In the genomic region with DNA sequence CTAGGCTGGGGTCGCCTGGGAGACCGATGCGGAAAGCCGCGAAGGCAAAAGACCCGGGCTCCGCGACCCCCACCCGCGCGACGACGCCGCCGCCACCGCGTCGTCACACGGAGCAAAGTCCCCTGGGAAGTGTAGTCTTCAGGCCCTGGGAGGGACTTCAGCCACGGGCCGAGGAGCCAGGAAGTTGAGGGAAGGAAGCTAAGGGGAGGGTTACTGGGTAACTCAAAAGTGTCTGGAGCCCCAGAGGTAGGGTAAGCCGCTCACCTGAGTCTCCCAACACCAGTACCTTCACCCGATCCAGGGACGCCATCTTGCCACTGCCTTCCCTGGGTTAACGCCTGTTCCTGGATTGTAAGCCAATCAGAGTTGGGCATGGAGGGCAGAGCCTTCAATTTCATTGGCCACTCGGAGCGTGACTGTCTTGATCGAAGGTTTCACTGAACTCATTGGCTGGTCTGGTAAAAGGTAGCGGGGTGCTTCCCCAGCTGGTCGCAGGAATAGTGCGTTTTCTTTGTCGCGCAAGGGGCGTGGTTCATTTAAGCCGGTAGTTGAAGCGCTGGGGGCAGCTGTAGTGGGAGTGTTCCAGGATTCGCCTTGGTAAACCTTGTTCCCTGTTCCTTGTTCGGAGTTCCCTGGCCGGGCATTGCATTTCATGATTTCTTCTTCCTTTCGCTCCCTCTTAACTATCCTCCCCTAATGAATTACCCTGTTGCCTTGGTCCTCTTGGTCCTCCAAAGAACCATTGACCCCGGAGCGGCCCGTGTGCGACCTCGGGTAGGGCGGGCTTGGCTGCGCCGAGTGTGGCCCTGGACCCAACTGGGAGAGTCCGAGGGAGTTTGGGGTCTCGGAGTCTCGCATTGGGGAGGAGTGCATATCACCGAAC, we compare ENCODE assay signal across 8 cellular contexts. TPM values are rescaled to one million over a fixed set of nuclear protein-coding genes. Genes with fewer than 3 reads are reported as not detected.
DNase-seq lines count a peak whose midpoint lies in the region; ATAC-seq and TF ChIP-seq lines count a peak whose summit lies in the region.

A gene (plus strand): TSS at position 547 of the 883 bp plus-strand sequence. CDS start 7,809 bp downstream, outside the sequence.
A gene with protein sequence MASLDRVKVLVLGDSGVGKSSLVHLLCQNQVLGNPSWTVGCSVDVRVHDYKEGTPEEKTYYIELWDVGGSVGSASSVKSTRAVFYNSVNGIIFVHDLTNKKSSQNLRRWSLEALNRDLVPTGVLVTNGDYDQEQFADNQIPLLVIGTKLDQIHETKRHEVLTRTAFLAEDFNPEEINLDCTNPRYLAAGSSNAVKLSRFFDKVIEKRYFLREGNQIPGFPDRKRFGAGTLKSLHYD (minus strand): TSS at position 319 of the 883 bp plus-strand sequence. CDS start 9 bp downstream, at position 310.

- H3K4me1 ChIP-seq in Panc1 (ENCODE audit: control insufficient read depth, insufficient read depth, low read length) (peaks cover 15% of the 10 kb centered on the region), esophagus (ENCODE audit: control insufficient read depth in 2 of 2, insufficient read depth in 2 of 2, low read length in 1 of 2) (peaks cover 3 to 5% of the 10 kb centered on the region in 2 donors), mucosa of stomach (ENCODE audit: control insufficient read depth, insufficient read depth, low read length) (peaks cover 11% of the 10 kb centered on the region)

- H3K9me3 ChIP-seq in Panc1 (ENCODE audit: control insufficient read depth, insufficient read depth, low read depth, low read length) (no peaks in the 10 kb centered on the region), esophagus (ENCODE audit: control insufficient read depth in 2 of 2, insufficient read depth in 1 of 2, low read depth in 1 of 2, low read length in 1 of 2) (no peaks in the 10 kb centered on the region), mucosa of stomach (ENCODE audit: control insufficient read depth, low read length) (no peaks in the 10 kb centered on the region)

- H3K27ac ChIP-seq in Panc1 (ENCODE audit: low read length) (peak within 1 kb of the TSS; percentile 99), esophagus (ENCODE audit: low read depth in 2 of 2, low read length in 1 of 2) (peak within 1 kb of the TSS; percentile 97 to 100)

- H3K4me3 ChIP-seq in Panc1 (ENCODE audit: low read depth in 2 of 2, low read length in 2 of 2) (peak within 1 kb of the TSS; percentile 91 to 98), esophagus (ENCODE audit: low read depth in 1 of 2, low read length in 2 of 2) (peak within 1 kb of the TSS; percentile 89 to 100), mucosa of stomach (ENCODE audit: low read length) (peak within 1 kb of the TSS; percentile 86)

- CTCF ChIA-PET in Panc1 (lab: Charles Lee), result no interaction called here

- 0% methylated on average over 52 of the region's 52 CpGs for WGBS in esophagus, 2 donors

- H3K27me3 ChIP-seq in Panc1 (ENCODE audit: control insufficient read depth, insufficient read depth, low read length) (no peaks in the 10 kb centered on the region), esophagus (ENCODE audit: control insufficient read depth in 1 of 2, insufficient read depth in 2 of 2, low read length in 2 of 2) (no peaks in the 10 kb centered on the region), mucosa of stomach (ENCODE audit: control insufficient read depth, insufficient read depth, low read length) (no peaks in the 10 kb centered on the region)

- in situ Hi-C loops in Panc1 (cut with HindIII; ENCODE audit: low pct_unique_long_range_greater_than_20kb, low sequenced_read_pairs), result no loop called here

- intact Hi-C loops in Panc1 (cut with micrococcal nuclease; ENCODE audit: unreplicated experiment), result no loop called here

- peak within 1 kb of the TSS; percentile 97 for H3K4me3 Mint-ChIP-seq in activated T-cell treated with anti-CD3 and anti-CD28 coated beads, Interleukin-2, amount 50 U/mL, for 4 hours

- H3K36me3 ChIP-seq in Panc1 (ENCODE audit: control insufficient read depth, insufficient read depth, low read length), result no peaks in the 10 kb centered on the region; the same call in 1 of the 2 replicates
- no peaks in the 10 kb centered on the region for H3K36me3 ChIP-seq in esophagus (ENCODE audit: control insufficient read depth in 2 of 2, insufficient read depth in 2 of 2, low read length in 1 of 2)
- H3K36me3 ChIP-seq in mucosa of stomach (ENCODE audit: control insufficient read depth, insufficient read depth, low read length), result no peaks in the 10 kb centered on the region

- no peak for TF ChIP-seq CTCF in Panc1 (IDR thresholded peaks at IDR 0.05)

- POLR2A ChIA-PET in Panc1 (lab: Charles Lee), result interaction anchor here (0.6 to 1.6 kb wide), 3 partner anchors 147 to 1643 kb away, joined by 3 to 7 read pairs (median 4); a partner anchor contains a TSS

- peak; percentile 98 for DNase-seq in DMS53 (lab: John Stamatoyannopoulos, UW)
- peak; percentile 92 for DNase-seq in KG1 (lab: John Stamatoyannopoulos, UW)
- peak; percentile 99 for DNase-seq in Panc1 (ENCODE audit: low read depth, low spot score)
- peak; percentile 94 for DNase-seq in activated T-cell treated with anti-CD3 and anti-CD28 coated beads, Interleukin-2, amount 50 U/mL, for 4 hours
- peak; percentile 92 to 95 for DNase-seq in stimulated activated CD8-positive, alpha-beta memory T cell treated with anti-CD3 and anti-CD28 coated beads, Interleukin-7, amount 100 ng/mL, for 1 hour (ENCODE audit: low read depth in 2 of 2)

- peak within 1 kb of the TSS; percentile 95 for H3K9ac ChIP-seq in mucosa of stomach (ENCODE audit: low read length)

- BruUV-seq in Panc1 (replicated peaks; lab: Mats Ljungman, UMichigan), result no TSS peak

- peaks cover 28% of the 10 kb centered on the region for H3K4me1 Mint-ChIP-seq in activated T-cell treated with anti-CD3 and anti-CD28 coated beads, Interleukin-2, amount 50 U/mL, for 4 hours (ENCODE audit: low read depth)

- H3K9me3 Mint-ChIP-seq in activated T-cell treated with anti-CD3 and anti-CD28 coated beads, Interleukin-2, amount 50 U/mL, for 4 hours, result no peaks in the 10 kb centered on the region

- peak; percentile 98 for ATAC-seq in GM21723 (IDR thresholded peaks at IDR 0.05; ENCODE audit: unreplicated experiment)
- ATAC-seq in Panc1, result peak; percentile 99
- ATAC-seq in activated T-cell treated with anti-CD3 and anti-CD28 coated beads, Interleukin-2, amount 50 U/mL, for 4 hours, result peak; percentile 98 to 99

- no peaks in the 10 kb centered on the region for H3K36me3 Mint-ChIP-seq in activated T-cell treated with anti-CD3 and anti-CD28 coated beads, Interleukin-2, amount 50 U/mL, for 4 hours (ENCODE audit: insufficient read depth)

- no peaks in the 10 kb centered on the region for H3K27me3 Mint-ChIP-seq in activated T-cell treated with anti-CD3 and anti-CD28 coated beads, Interleukin-2, amount 50 U/mL, for 4 hours (ENCODE audit: low read depth)

RNA-seq across cellular contexts. Expression of the first gene that starts in this region (rescaled TPM):
- 32.0 TPM for total RNA-seq in Panc1 (2021; ENCODE audit: unreplicated experiment)
- 13.6 TPM for polyA plus RNA-seq in Panc1 (2012; ENCODE audit: insufficient read length)
- total RNA-seq in activated T-cell treated with anti-CD3 and anti-CD28 coated beads, Interleukin-2, amount 50 U/mL, for 4 hours, result 10 to 100 TPM; 22.6 to 25.5 (median 24.9) TPM
- 1 to 10 TPM; 3.5 to 4.1 TPM for polyA plus RNA-seq in esophagus

RNA-seq across cellular contexts. Expression of the second gene that starts in this region (rescaled TPM):
- 15.8 TPM for total RNA-seq in Panc1 (2021; ENCODE audit: unreplicated experiment)
- polyA plus RNA-seq in Panc1 (2012; ENCODE audit: insufficient read length), result 11.2 TPM
- total RNA-seq in activated T-cell treated with anti-CD3 and anti-CD28 coated beads, Interleukin-2, amount 50 U/mL, for 4 hours, result 10 to 100 TPM; 30.8 to 39.8 (median 36.5) TPM
- 1 to 10 TPM; 2.8 to 8.2 TPM for polyA plus RNA-seq in esophagus

Comparison
In these comparisons a context has a peak if more than half of its experiments do, and no peak if none do; other contexts are left out.
1. Peak in every context shown above with its lines: DNase-seq, ATAC-seq, H3K4me3 ChIP-seq and H3K27ac ChIP-seq.